Comparison of ENCODE assay signal across 22 cellular contexts in genomic region chr11:86149813-86150212, GRCh38.
DNase-seq lines count a peak whose midpoint lies in the region.
"Had no signal": no experiment of that assay in that cellular context is flagged by ENCODE, and none has a peak within 500 bp of the region (broad histone marks: within the 10 kb centered on the region; RNA-seq: fewer than 3 reads in every experiment).

No MANE protein-coding gene starts in this region.

- peak; percentile 42 for DNase-seq in adipocyte (ENCODE audit: low read depth)
- DNase-seq in caudate nucleus (lab: John Stamatoyannopoulos, UW), result no peak
- peak; percentile 64 for DNase-seq in fibroblast of peridontal ligament (ENCODE audit: extremely low read depth)
- DNase-seq in substantia nigra (lab: John Stamatoyannopoulos, UW), result no peak
- no peak for DNase-seq in AG08396 (ENCODE audit: low spot score)
- DNase-seq in putamen (ENCODE audit: low spot score), result no peak
- no peak for DNase-seq in NCI-H748 (lab: John Stamatoyannopoulos, UW; ENCODE audit: unreplicated experiment)
- DNase-seq: ACHN; AML-193; DMS79 treated with DMSO at 0.1 percent for 48 hours; H7; Kasumi-1; MM.1S; NCI-H1105; NCI-H1694; NCI-H2081 treated with DMSO at 0.1 percent for 48 hours; NCI-H748 treated with DMSO at 0.1 percent for 48 hours; NK-92 treated with Interleukin-12 subunit alpha and Interleukin-12 subunit beta, amount 100 ng/mL, for 24 hours; SHP77; SK-N-SH had no signal

- H3K9me3 ChIP-seq in adipocyte (ENCODE audit: control insufficient read depth, low read length), result no peaks in the 10 kb centered on the region
- H3K9me3 ChIP-seq: SK-N-SH had no signal

- H3K9ac ChIP-seq in adipocyte (ENCODE audit: low read length), result no peak overlapping the region
- H3K9ac ChIP-seq: SK-N-SH had no signal

- H3K27ac ChIP-seq in caudate nucleus (ENCODE audit: low read depth, low read length) (peak overlapping the region; percentile 98), substantia nigra (ENCODE audit: low read depth, low read length, poor library complexity, severe bottlenecking) (peak overlapping the region; percentile 98)
- H3K27ac ChIP-seq: C4-2B, HL-60 had no signal

- no peaks in the 10 kb centered on the region for H3K36me3 ChIP-seq in adipocyte (ENCODE audit: control insufficient read depth, insufficient read depth, low read length, severe bottlenecking)

- H3K27me3 ChIP-seq in adipocyte (replicated peaks; ENCODE audit: control insufficient read depth, insufficient read depth, low read length), result no peaks in the 10 kb centered on the region

- no peak overlapping the region for H3K4me3 ChIP-seq in adipocyte (ENCODE audit: low read length)

- peaks cover 23% of the 10 kb centered on the region for H3K4me1 ChIP-seq in adipocyte (ENCODE audit: control insufficient read depth, insufficient read depth, low read length)

Comparison
In these comparisons a context has a peak if more than half of its experiments do, and no peak if none do; other contexts are left out.
1. DNase-seq: peak in adipocyte (single experiment) and fibroblast of peridontal ligament (single experiment); none in caudate nucleus (0 of 61), substantia nigra (0 of 49), AG08396 (single experiment), putamen (single experiment) and NCI-H748 (single experiment).